8 cellular contexts compared by ENCODE assay signal in the genomic region with DNA sequence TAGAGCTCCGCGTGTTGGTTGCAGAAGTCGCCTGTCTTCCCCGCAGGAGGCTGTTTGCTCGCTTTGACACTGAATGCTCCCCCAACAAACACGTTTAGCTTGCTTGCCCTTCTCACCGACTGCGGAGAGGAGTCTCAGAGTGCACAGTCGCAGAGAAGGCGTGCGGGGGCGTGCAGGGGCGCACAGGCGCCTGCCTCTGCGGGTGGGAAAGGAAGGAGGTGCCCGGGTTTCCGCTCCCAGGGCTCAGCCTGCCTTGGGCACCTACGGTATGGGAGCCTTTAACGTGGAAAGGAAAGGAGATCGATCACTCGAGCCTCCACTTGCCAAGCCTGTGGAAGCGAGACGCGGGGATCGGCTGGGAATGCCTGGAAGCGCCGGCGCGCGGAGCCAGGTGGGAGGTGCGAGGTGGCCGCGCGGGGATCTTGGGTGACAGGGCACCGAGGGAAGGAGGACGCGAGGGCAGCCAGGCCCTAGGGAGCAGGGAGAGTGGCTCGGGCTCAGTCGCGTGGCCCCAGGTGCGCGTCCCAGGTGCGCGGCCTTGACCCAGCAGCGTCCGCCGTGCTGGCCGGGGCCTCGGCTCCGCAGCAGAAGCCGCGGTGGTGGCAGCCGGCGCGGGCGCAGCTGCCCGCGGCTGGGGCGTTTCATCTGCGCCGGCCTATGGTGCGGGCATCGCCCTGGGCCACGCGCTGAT. TPM values are rescaled to one million over a fixed set of nuclear protein-coding genes. Genes with fewer than 3 reads are reported as not detected.
DNase-seq lines count a peak whose midpoint lies in the region; ATAC-seq and TF ChIP-seq lines count a peak whose summit lies in the region.

A gene (plus strand): TSS at position 419 of the 691 bp plus-strand sequence. CDS start 749 bp downstream, outside the sequence.

- peak within 1 kb of the TSS; percentile 95 for H3K4me3 ChIP-seq in fibroblast of the aortic adventitia (ENCODE audit: low read depth, low read length)

- H3K4me1 Mint-ChIP-seq in nephron, result peaks cover 30% of the 10 kb centered on the region

- CTCF ChIA-PET in RWPE1 (lab: Yijun Ruan, JAX), result interaction anchor here (1.5 kb wide), 1 partner anchor 10 kb away, joined by 4 read pairs; no protein-coding TSS in a partner anchor

- no peak for TF ChIP-seq CTCF in RWPE1 (conservative IDR thresholded peaks at IDR 0.05; ENCODE audit: low read depth)
- TF ChIP-seq CTCF in fibroblast of the aortic adventitia (IDR thresholded peaks at IDR 0.05; ENCODE audit: insufficient read depth, low read length), result no peak
- TF ChIP-seq CTCF in nephron (IDR thresholded peaks at IDR 0.05; ENCODE audit: unreplicated experiment in 3 of 3), result no peak

- peak; percentile 92 for DNase-seq in COLO668 (lab: John Stamatoyannopoulos, UW; ENCODE audit: unreplicated experiment)
- DNase-seq in HS-27A (ENCODE audit: low read depth), result peak; percentile 69
- DNase-seq in RWPE1 (ENCODE audit: low spot score), result peak; percentile 92
- DNase-seq in activated effector memory CD4-positive, alpha-beta T cell treated with Interleukin-2 at 50 U/mL for 16 hours, result peak; percentile 72
- DNase-seq in fibroblast of the aortic adventitia (ENCODE audit: low read depth), result peak; percentile 81
- DNase-seq in stimulated activated naive CD8-positive, alpha-beta T cell treated with anti-CD3 and anti-CD28 coated beads, Interleukin-15, Interleukin-2, amounts not matched to agents 100 U/mL and 50 U/mL, for 24 hours, result peak; percentile 83

- POLR2A ChIA-PET in RWPE1 (lab: Yijun Ruan, JAX; ENCODE audit: low non-redundant PET), result interaction anchor here (0.6 kb wide), 2 partner anchors 43 to 236 kb away, joined by 3 to 9 read pairs; no protein-coding TSS in a partner anchor

- H3K27ac ChIP-seq in RWPE1, result peak within 1 kb of the TSS; percentile 78

- ATAC-seq in GM19463 (IDR thresholded peaks at IDR 0.05; ENCODE audit: unreplicated experiment), result peak; percentile 86
- peak; percentile 93 for ATAC-seq in stimulated activated naive CD8-positive, alpha-beta T cell treated with anti-CD3 and anti-CD28 coated beads, Interleukin-15, Interleukin-2, amounts not matched to agents 100 U/mL and 50 U/mL, for 24 hours

- H3K27me3 Mint-ChIP-seq in nephron (ENCODE audit: low read depth), result no peaks in the 10 kb centered on the region

- H3K9me3 Mint-ChIP-seq in nephron, result no peaks in the 10 kb centered on the region

- H3K27ac Mint-ChIP-seq in nephron, result peak within 1 kb of the TSS; percentile 85 to 92 (median 92)

- H3K36me3 Mint-ChIP-seq in nephron (ENCODE audit: low read depth), result peaks cover 18% of the 10 kb centered on the region

- peak within 1 kb of the TSS; percentile 91 to 95 (median 94) for H3K4me3 Mint-ChIP-seq in nephron

RNA-seq across cellular contexts. Expression of the gene that starts here (rescaled TPM):
- total RNA-seq in fibroblast of the aortic adventitia (ENCODE audit: low replicate concordance), result 12.3 and 17.8 TPM in 2 replicates

Comparison
In these comparisons a context has a peak if more than half of its experiments do, and no peak if none do; other contexts are left out.
1. Peak in every context shown above with its lines: DNase-seq, ATAC-seq, H3K4me3 ChIP-seq and H3K27ac ChIP-seq.